Comparison of ENCODE assay signal across 12 cellular contexts in genomic region chr6:108068618-108069017, GRCh38. TPM values are rescaled to one million over a fixed set of nuclear protein-coding genes. Genes with fewer than 3 reads are reported as not detected.
DNase-seq lines count a peak whose midpoint lies in the region; ATAC-seq and TF ChIP-seq lines count a peak whose summit lies in the region.
"Had no signal": no experiment of that assay in that cellular context is flagged by ENCODE, and none has a peak within 500 bp of the region (broad histone marks: within the 10 kb centered on the region; RNA-seq: fewer than 3 reads in every experiment).

No MANE protein-coding gene starts in this region.

- CTCF ChIA-PET in HEK293 (lab: Yijun Ruan, JAX): no interaction called here

- no peaks in the 10 kb centered on the region for H3K9me3 Mint-ChIP-seq in activated T-cell treated with anti-CD3 and anti-CD28 coated beads, Interleukin-2, amount 50 U/mL, for 4 hours
- no peaks in the 10 kb centered on the region for H3K9me3 Mint-ChIP-seq in activated T-cell treated with anti-CD3 and anti-CD28 coated beads, Interleukin-2, amount 50 U/mL, for 24 hours
- no peaks in the 10 kb centered on the region for H3K9me3 Mint-ChIP-seq in T-helper 2 cell treated with Interferon-gamma antibody and Interleukin-4, amounts not matched to agents 5 μg/mL and 100 μg/mL, for 36 hours

- no peak overlapping the region for H3K4me3 ChIP-seq in HEK293 (ENCODE audit: low read depth, low read length)
- H3K4me3 ChIP-seq in uterus: no peak overlapping the region
- H3K4me3 ChIP-seq: ovary had no signal

- H3K27me3 Mint-ChIP-seq in activated T-cell treated with anti-CD3 and anti-CD28 coated beads, Interleukin-2, amount 50 U/mL, for 4 hours (ENCODE audit: low read depth): no peaks in the 10 kb centered on the region
- H3K27me3 Mint-ChIP-seq in activated T-cell treated with anti-CD3 and anti-CD28 coated beads, Interleukin-2, amount 50 U/mL, for 24 hours: no peaks in the 10 kb centered on the region
- H3K27me3 Mint-ChIP-seq in T-helper 2 cell treated with Interferon-gamma antibody and Interleukin-4, amounts not matched to agents 5 μg/mL and 100 μg/mL, for 36 hours (ENCODE audit: low read depth): no peaks in the 10 kb centered on the region

- peaks cover 15% of the 10 kb centered on the region for H3K4me1 Mint-ChIP-seq in activated T-cell treated with anti-CD3 and anti-CD28 coated beads, Interleukin-2, amount 50 U/mL, for 4 hours (ENCODE audit: low read depth)
- peaks cover 18% of the 10 kb centered on the region for H3K4me1 Mint-ChIP-seq in activated T-cell treated with anti-CD3 and anti-CD28 coated beads, Interleukin-2, amount 50 U/mL, for 24 hours (ENCODE audit: low read depth)
- peaks cover 10% of the 10 kb centered on the region for H3K4me1 Mint-ChIP-seq in T-helper 2 cell treated with Interferon-gamma antibody and Interleukin-4, amounts not matched to agents 5 μg/mL and 100 μg/mL, for 36 hours (ENCODE audit: low read depth)

- H3K27me3 ChIP-seq in uterus: no peaks in the 10 kb centered on the region
- H3K27me3 ChIP-seq: ovary had no signal

- POLR2A ChIA-PET in HEK293 (lab: Yijun Ruan, JAX): no interaction called here

- no peak for TF ChIP-seq CTCF in HEK293 (tag by site-specific recombination; IDR thresholded peaks at IDR 0.05)
- no peak for TF ChIP-seq CTCF in uterus (IDR thresholded peaks at IDR 0.05)

- DNase-seq in activated T-cell treated with anti-CD3 and anti-CD28 coated beads, Interleukin-2, amount 50 U/mL, for 4 hours: no peak
- no peak for DNase-seq in activated T-cell treated with anti-CD3 and anti-CD28 coated beads, Interleukin-2, amount 50 U/mL, for 24 hours
- DNase-seq in T-helper 2 cell treated with Interferon-gamma antibody and Interleukin-4, amounts not matched to agents 5 μg/mL and 100 μg/mL, for 36 hours (ENCODE audit: low spot score): peak; percentile 29
- peak; percentile 50 for DNase-seq in stimulated activated CD4-positive, alpha-beta T cell treated with anti-CD3 and anti-CD28 coated beads, Interleukin-1b, Interleukin-23, amount 100 ng/mL, for 48 hours
- DNase-seq in NOMO-1 treated with dmso at 0.1 percent for 144 hours (lab: John Stamatoyannopoulos, UW; ENCODE audit: unreplicated experiment) (no peak), islet precursor cell (no peak), uterus (no peak)
- DNase-seq: MM.1S, NCI-H774, ovary had no signal

- H3K4me1 ChIP-seq in HEK293 (ENCODE audit: control insufficient read depth, insufficient read depth, low read length) (no peaks in the 10 kb centered on the region), uterus (peaks cover 0 to 3% of the 10 kb centered on the region in 2 donors)

- H3K27ac ChIP-seq in HEK293 (ENCODE audit: extremely low read depth, low read depth, low read length): no peak overlapping the region
- H3K27ac ChIP-seq in uterus: no peak overlapping the region
- H3K27ac ChIP-seq: ovary had no signal

- peaks cover 6% of the 10 kb centered on the region for H3K36me3 Mint-ChIP-seq in activated T-cell treated with anti-CD3 and anti-CD28 coated beads, Interleukin-2, amount 50 U/mL, for 4 hours (ENCODE audit: insufficient read depth)
- peaks cover 8% of the 10 kb centered on the region for H3K36me3 Mint-ChIP-seq in activated T-cell treated with anti-CD3 and anti-CD28 coated beads, Interleukin-2, amount 50 U/mL, for 24 hours (ENCODE audit: low read depth)
- peaks cover 2% of the 10 kb centered on the region for H3K36me3 Mint-ChIP-seq in T-helper 2 cell treated with Interferon-gamma antibody and Interleukin-4, amounts not matched to agents 5 μg/mL and 100 μg/mL, for 36 hours (ENCODE audit: low read depth)

- no peak overlapping the region for H3K4me3 Mint-ChIP-seq in activated T-cell treated with anti-CD3 and anti-CD28 coated beads, Interleukin-2, amount 50 U/mL, for 4 hours
- no peak overlapping the region for H3K4me3 Mint-ChIP-seq in activated T-cell treated with anti-CD3 and anti-CD28 coated beads, Interleukin-2, amount 50 U/mL, for 24 hours
- H3K4me3 Mint-ChIP-seq in T-helper 2 cell treated with Interferon-gamma antibody and Interleukin-4, amounts not matched to agents 5 μg/mL and 100 μg/mL, for 36 hours: no peak overlapping the region

- no peak for TF ChIP-seq POLR2A in uterus (IDR thresholded peaks at IDR 0.05)

- peak; percentile 88 to 93 for ATAC-seq in activated T-cell treated with anti-CD3 and anti-CD28 coated beads, Interleukin-2, amount 50 U/mL, for 4 hours
- ATAC-seq: SK-N-SH treated with all-trans-retinoic acid at 6 μM for 48 hours had no signal

- no peak overlapping the region for H3K27ac Mint-ChIP-seq in activated T-cell treated with anti-CD3 and anti-CD28 coated beads, Interleukin-2, amount 50 U/mL, for 24 hours
- H3K27ac Mint-ChIP-seq in T-helper 2 cell treated with Interferon-gamma antibody and Interleukin-4, amounts not matched to agents 5 μg/mL and 100 μg/mL, for 36 hours: no peak overlapping the region

- intact Hi-C loops in uterus (cut with DNase I; ENCODE audit: low total_unique reads): no loop called here

- H3K36me3 ChIP-seq in HEK293 (ENCODE audit: control insufficient read depth in 2 of 2, insufficient read depth in 1 of 2, low read length in 2 of 2) (peaks cover 3 to 19% of the 10 kb centered on the region in 2 experiments; a peak in 2 of 3 replicates), uterus (no peaks in the 10 kb centered on the region)
- H3K36me3 ChIP-seq: ovary had no signal

- H3K9me3 ChIP-seq in HEK293 (ENCODE audit: control insufficient read depth, insufficient read depth, low read depth, low read length) (no peaks in the 10 kb centered on the region), uterus (no peaks in the 10 kb centered on the region)
- H3K9me3 ChIP-seq: ovary had no signal

TF ChIP-seq in HEK293, 187 proteins besides CTCF, POLR2A, EP300 and RAD21 (continues in another document):
- TF ChIP-seq ZNF600 (tag by site-specific recombination; IDR thresholded peaks at IDR 0.05) (peak; percentile 32; the same call in 1 of the 2 replicates), ZNF398 (tag by site-specific recombination; IDR thresholded peaks at IDR 0.05) (peak; percentile 81), BCL6B (tag by site-specific recombination; IDR thresholded peaks at IDR 0.05) (0 out of 2 replicates have a peak, but pooled peaks have one; percentile 3), ZFP41 (tag by site-specific recombination; IDR thresholded peaks at IDR 0.05; ENCODE audit: borderline replicate concordance) (no peak), PRDM6 (tag by site-specific recombination; IDR thresholded peaks at IDR 0.05) (no peak), ZNF768 (tag by site-specific recombination; IDR thresholded peaks at IDR 0.05) (no peak), ZNF692 (tag by site-specific recombination; IDR thresholded peaks at IDR 0.05) (0 out of 2 replicates have a peak, but pooled peaks have one; percentile 30), ZNF10 (tag by site-specific recombination; IDR thresholded peaks at IDR 0.05) (no peak)

RNA-seq across cellular contexts. Expression of gene OSTM1, which starts 5.9 kb away (rescaled TPM):
- 10 to 100 TPM; 30.0 to 40.7 (median 31.4) TPM for total RNA-seq in activated T-cell treated with anti-CD3 and anti-CD28 coated beads, Interleukin-2, amount 50 U/mL, for 4 hours
- 10 to 100 TPM; 26.2 to 92.5 (median 53.7) TPM for total RNA-seq in uterus

Comparison
In these comparisons a context has a peak if more than half of its experiments do, and no peak if none do; other contexts are left out.
1. DNase-seq: peak in T-helper 2 cell treated with Interferon-gamma antibody and Interleukin-4, amounts not matched to agents 5 μg/mL and 100 μg/mL, for 36 hours (single experiment) and stimulated activated CD4-positive, alpha-beta T cell treated with anti-CD3 and anti-CD28 coated beads, Interleukin-1b, Interleukin-23, amount 100 ng/mL, for 48 hours (single experiment); none in activated T-cell treated with anti-CD3 and anti-CD28 coated beads, Interleukin-2, amount 50 U/mL, for 4 hours (single experiment), activated T-cell treated with anti-CD3 and anti-CD28 coated beads, Interleukin-2, amount 50 U/mL, for 24 hours (single experiment), NOMO-1 treated with dmso at 0.1 percent for 144 hours (single experiment), islet precursor cell (single experiment) and uterus (0 of 2).